ENCODE assay signal across 8 cellular contexts in the genomic region with DNA sequence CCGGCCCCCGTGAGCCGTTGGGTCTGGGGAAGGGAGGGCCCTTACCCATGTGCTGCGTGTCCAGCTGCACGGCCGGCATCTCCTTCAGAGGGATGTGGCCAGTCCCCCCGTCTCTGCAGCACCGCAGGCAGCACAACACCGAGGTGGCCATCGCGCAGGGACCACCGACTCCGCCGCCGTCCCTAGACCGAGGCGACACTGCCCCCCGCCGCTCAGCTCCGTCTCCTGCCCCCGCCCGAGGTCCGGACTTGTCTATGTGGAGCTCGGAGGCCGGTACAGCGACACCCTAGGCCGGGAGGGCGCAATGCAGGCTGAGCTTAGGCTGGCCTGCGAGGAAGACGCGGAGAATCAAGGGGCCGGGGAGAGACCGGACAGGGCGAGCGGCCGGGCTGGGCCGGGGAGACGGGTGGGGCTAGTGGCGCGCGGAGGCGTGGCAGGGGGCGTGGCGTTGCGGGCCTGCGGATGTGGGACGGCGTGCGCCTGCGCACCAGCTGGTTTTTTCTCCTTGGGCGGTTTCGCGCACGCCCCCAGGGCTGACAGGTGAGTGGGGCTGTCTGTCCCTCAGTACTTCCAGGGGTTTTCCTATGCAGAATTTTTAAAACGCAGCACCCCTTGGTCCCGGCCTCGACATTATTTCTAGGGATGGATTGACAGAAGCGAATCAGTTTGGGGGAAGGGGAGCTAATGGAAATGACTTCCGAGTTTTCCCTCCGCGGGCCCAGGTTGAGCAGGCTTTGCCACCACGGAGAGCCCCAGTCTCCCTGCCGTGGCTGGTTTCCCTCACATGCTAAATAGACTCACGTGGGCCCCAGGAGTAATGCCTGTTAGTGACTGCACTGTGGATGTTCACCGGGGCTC. TPM values are rescaled to one million over a fixed set of nuclear protein-coding genes. Genes with fewer than 3 reads are reported as not detected.
A peak's percentile ranks its signal among the peaks of the same experiment; 100 is the strongest.
DNase-seq lines count a peak whose midpoint lies in the region; ATAC-seq and TF ChIP-seq lines count a peak whose summit lies in the region.

A gene with protein sequence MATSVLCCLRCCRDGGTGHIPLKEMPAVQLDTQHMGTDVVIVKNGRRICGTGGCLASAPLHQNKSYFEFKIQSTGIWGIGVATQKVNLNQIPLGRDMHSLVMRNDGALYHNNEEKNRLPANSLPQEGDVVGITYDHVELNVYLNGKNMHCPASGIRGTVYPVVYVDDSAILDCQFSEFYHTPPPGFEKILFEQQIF (minus strand): TSS at position 256 of the 858 bp plus-strand sequence. CDS start 105 bp downstream, at position 151.

- H3K9me3 ChIP-seq in mammary epithelial cell (replicated peaks; ENCODE audit: insufficient read depth, low read length), result no peaks in the 10 kb centered on the region

- ATAC-seq in GM18907 (IDR thresholded peaks at IDR 0.05; ENCODE audit: unreplicated experiment) (peak; percentile 99), HG03139 (IDR thresholded peaks at IDR 0.05; ENCODE audit: unreplicated experiment) (peak; percentile 99)

- in situ Hi-C loops in mammary epithelial cell (cut with MboI; ENCODE audit: low sequenced_read_pairs in 2 of 2), result no loop called here

- DNase-seq in AG09309 (ENCODE audit: low read depth), result peak; percentile 90
- peak; percentile 85 for DNase-seq in NCI-H2196 (lab: John Stamatoyannopoulos, UW; ENCODE audit: unreplicated experiment)
- peak; percentile 98 for DNase-seq in mammary epithelial cell
- DNase-seq in iPS-NIHi11 (ENCODE audit: low spot score), result peak; percentile 97

- TF ChIP-seq CTCF in AG09309 (IDR thresholded peaks at IDR 0.05; ENCODE audit: control insufficient read depth, insufficient read depth, low read depth, low read length, missing control alignments) (peak; percentile 92), VCaP (conservative IDR thresholded peaks at IDR 0.05) (peak; percentile 95), mammary epithelial cell (conservative IDR thresholded peaks at IDR 0.05 in 1 of 2, IDR thresholded peaks at IDR 0.05 in 1 of 2; ENCODE audit: extremely low read depth in 1 of 2, insufficient read depth in 1 of 2, low read depth in 1 of 2, low read length in 2 of 2) (peak; percentile 82 to 92)

- no TSS peak for BruUV-seq in mammary epithelial cell (replicated peaks; lab: Mats Ljungman, UMichigan)

- peaks cover 5% of the 10 kb centered on the region for H3K4me1 ChIP-seq in mammary epithelial cell (ENCODE audit: insufficient read depth, low read length)

- 0% methylated on average over 6 of the region's 65 CpGs for WGBS in mammary epithelial cell (ENCODE audit: low coverage, missing lambda C conversion rate)

- H3K27me3 ChIP-seq in mammary epithelial cell (ENCODE audit: insufficient read depth, low read length), result no peaks in the 10 kb centered on the region

- CTCF ChIA-PET in mammary epithelial cell (lab: Charles Lee; ENCODE audit: low non-redundant PET), result interaction anchor here (0.6 to 1.0 kb wide), 6 partner anchors 21 to 593 kb away, joined by 3 to 9 read pairs (median 3); a partner anchor contains a TSS

- H4K20me1 ChIP-seq in mammary epithelial cell (ENCODE audit: insufficient read depth, low read length), result no peaks in the 10 kb centered on the region

- H3K79me2 ChIP-seq in mammary epithelial cell (ENCODE audit: insufficient read depth, low read length), result peaks cover 43% of the 10 kb centered on the region

- no peaks in the 10 kb centered on the region for H3K36me3 ChIP-seq in mammary epithelial cell (ENCODE audit: insufficient read depth, low read length)

- H3K4me2 ChIP-seq in mammary epithelial cell (ENCODE audit: insufficient read depth, low read depth, low read length), result peak within 1 kb of the TSS; percentile 98

- intact Hi-C loops in mammary epithelial cell (cut with micrococcal nuclease), result loop anchor here (2.0 to 5.0 kb wide), 3 partner anchors 78 to 146 kb away; a partner anchor contains a TSS

- H3K27ac ChIP-seq in VCaP (peak within 1 kb of the TSS; percentile 81), mammary epithelial cell (ENCODE audit: insufficient read depth, low read depth, low read length) (peak within 1 kb of the TSS; percentile 82), skin epidermis (peak within 1 kb of the TSS; percentile 71 to 93 (median 87))

- H2AFZ ChIP-seq in mammary epithelial cell (ENCODE audit: low read depth, low read length), result peak within 1 kb of the TSS; percentile 100

- dilution Hi-C loops in mammary epithelial cell (cut with HindIII; ENCODE audit: low sequenced_read_pairs), result no loop called here

- peak within 1 kb of the TSS; percentile 82 for H3K9ac ChIP-seq in mammary epithelial cell (ENCODE audit: insufficient read depth, low read length)

- peak within 1 kb of the TSS; percentile 57 for H3K4me3 ChIP-seq in AG09309 (ENCODE audit: control insufficient read depth, low read depth, low read length)
- peak within 1 kb of the TSS; percentile 94 to 100 (median 99) for H3K4me3 ChIP-seq in mammary epithelial cell (replicated peaks in 1 of 3; ENCODE audit: insufficient read depth in 1 of 3, low read depth in 2 of 3, low read length in 3 of 3)
- peak within 1 kb of the TSS; percentile 65 to 96 (median 87) for H3K4me3 ChIP-seq in skin epidermis

RNA-seq across cellular contexts. Expression of the gene that starts here (rescaled TPM):
- total RNA-seq in mammary epithelial cell, result 10 to 100 TPM; 12.0 to 17.0 TPM
- polyA plus RNA-seq in mammary epithelial cell, result 7.5 TPM
- polyA minus RNA-seq in mammary epithelial cell, result 4.9 TPM

Comparison
In these comparisons a context has a peak if more than half of its experiments do, and no peak if none do; other contexts are left out.
1. Peak in every context shown above with its lines: DNase-seq, ATAC-seq, H3K4me3 ChIP-seq and H3K27ac ChIP-seq.